Comparison of ENCODE assay signal across 21 cellular contexts in genomic region chr15:39194431-39194830, GRCh38.
DNase-seq lines count a peak whose midpoint lies in the region; ATAC-seq and TF ChIP-seq lines count a peak whose summit lies in the region.
"Had no signal": no experiment of that assay in that cellular context is flagged by ENCODE, and none has a peak within 500 bp of the region (broad histone marks: within the 10 kb centered on the region; RNA-seq: fewer than 3 reads in every experiment).

No MANE protein-coding gene starts in this region.

- CTCF ChIA-PET in SK-N-SH (lab: Yijun Ruan, JAX), result no interaction called here

- no peaks in the 10 kb centered on the region for H3K36me3 ChIP-seq in SK-N-SH (replicated peaks in 1 of 2; ENCODE audit: control insufficient read depth in 1 of 2, insufficient read depth in 2 of 2, low read length in 1 of 2)
- H3K36me3 ChIP-seq: heart left ventricle had no signal

- no peaks in the 10 kb centered on the region for H4K20me1 ChIP-seq in SK-N-SH (ENCODE audit: insufficient read depth)

- no peak overlapping the region for H3K4me3 ChIP-seq in SK-N-SH (ENCODE audit: low read depth in 2 of 2, low read length in 1 of 2)
- no peak overlapping the region for H3K4me3 ChIP-seq in astrocyte of the spinal cord (ENCODE audit: low read depth, low read length)
- no peak overlapping the region for H3K4me3 ChIP-seq in foreskin fibroblast (ENCODE audit: low read depth in 1 of 2, low read length in 2 of 2)
- H3K4me3 ChIP-seq: coronary artery, heart left ventricle, lung had no signal

- H3K9me2 ChIP-seq in SK-N-SH, result no peaks in the 10 kb centered on the region

- H2AFZ ChIP-seq in SK-N-SH (ENCODE audit: low read depth), result no peak overlapping the region

- TF ChIP-seq EP300 in SK-N-SH (IDR thresholded peaks at IDR 0.05; ENCODE audit: borderline replicate concordance in 1 of 2, low read depth in 1 of 2, low read length in 1 of 2), result no peak

- WGBS in SK-N-SH (ENCODE audit: low lambda C conversion rate), result 88% methylated on average over 1 of the region's 1 CpG

- peaks cover 52% of the 10 kb centered on the region for H3F3A ChIP-seq in SK-N-SH (replicated peaks; ENCODE audit: insufficient read depth)

- ATAC-seq in SK-N-SH treated with all-trans-retinoic acid at 6 μM for 48 hours, result no peak; the same call in 2 of the 3 replicates
- ATAC-seq: heart left ventricle; HepG2; naive thymus-derived CD8-positive, alpha-beta T cell; stimulated activated memory B cell treated with anti-CD40 and anti-IgM and Interleukin-4, amounts not matched to agents 10 μg/mL and 1 μg/mL and 100 μg/mL, for 72 hours had no signal

- H3K79me2 ChIP-seq in SK-N-SH (ENCODE audit: insufficient read depth), result no peaks in the 10 kb centered on the region

- H3K9me3 ChIP-seq in SK-N-SH, result no peaks in the 10 kb centered on the region
- H3K9me3 ChIP-seq: heart left ventricle had no signal

- DNase-seq in SK-N-SH (no peak), astrocyte of the spinal cord (ENCODE audit: low read depth, low spot score) (peak; percentile 73), foreskin fibroblast (peak; percentile 47 to 66), smooth muscle cell of the brain vasculature (ENCODE audit: low read depth, low spot score) (peak; percentile 56), iPS-NIHi7 (ENCODE audit: extremely low spot score) (no peak)
- no peak for DNase-seq in activated CD4-positive, alpha-beta T cell treated with anti-CD3 and anti-CD28 coated beads for 4 hours
- DNase-seq in stimulated activated CD8-positive, alpha-beta memory T cell treated with anti-CD3 and anti-CD28 coated beads, Interleukin-4, amount 100 ng/mL, for 48 hours, result no peak
- DNase-seq: activated naive CD4-positive, alpha-beta T cell; anterior cingulate cortex; CD4-positive, CD25-positive, alpha-beta regulatory T cell; heart left ventricle; immature natural killer cell; MM.1S; naive thymus-derived CD8-positive, alpha-beta T cell; NCI-H187 treated with DMSO at 0.1 percent for 48 hours; T-helper 1 cell had no signal

- TF ChIP-seq CTCF in SK-N-SH (IDR thresholded peaks at IDR 0.05) (no peak), astrocyte of the spinal cord (IDR thresholded peaks at IDR 0.05; ENCODE audit: low read depth, low read length) (no peak), foreskin fibroblast (IDR thresholded peaks at IDR 0.05; ENCODE audit: low read depth, low read length) (no peak)

- peak overlapping the region; percentile 56 to 88; a peak in 3 of 4 replicates for H3K27ac ChIP-seq in SK-N-SH (ENCODE audit: low read depth in 2 of 2, low read length in 1 of 2)
- H3K27ac ChIP-seq: coronary artery, heart left ventricle had no signal

- no peak for TF ChIP-seq RAD21 in SK-N-SH (IDR thresholded peaks at IDR 0.05; ENCODE audit: low read length)

- peak overlapping the region; percentile 57 for H3K9ac ChIP-seq in SK-N-SH

- H3K27me3 ChIP-seq in SK-N-SH (ENCODE audit: insufficient read depth), result no peaks in the 10 kb centered on the region
- H3K27me3 ChIP-seq: heart left ventricle had no signal

- POLR2A ChIA-PET in SK-N-SH (lab: Yijun Ruan, JAX), result no interaction called here

- H3K4me2 ChIP-seq in SK-N-SH, result peak overlapping the region; percentile 47

- in situ Hi-C loops in astrocyte of the spinal cord (cut with HindIII; ENCODE audit: low sequenced_read_pairs), result no loop called here

- H3K4me1 ChIP-seq in SK-N-SH (ENCODE audit: control insufficient read depth in 1 of 2, insufficient read depth in 2 of 2, low read depth in 1 of 2, low read length in 1 of 2), result peaks cover 7 to 49% of the 10 kb centered on the region in 2 experiments

TF ChIP-seq in SK-N-SH, 30 proteins besides CTCF, POLR2A, EP300 and RAD21 (continues in another document):
- TF ChIP-seq POLR2AphosphoS5 (IDR thresholded peaks at IDR 0.05; ENCODE audit: low read depth, low read length), result no peak
- peak; percentile 44 for TF ChIP-seq PBX3 (IDR thresholded peaks at IDR 0.05)
- no peak for TF ChIP-seq FOXJ3 (CRISPR knock-in tag; IDR thresholded peaks at IDR 0.05)
- TF ChIP-seq RCOR1 (IDR thresholded peaks at IDR 0.05; ENCODE audit: low read length), result no peak
- no peak for TF ChIP-seq TEAD4 (IDR thresholded peaks at IDR 0.05; ENCODE audit: borderline replicate concordance, insufficient read depth)
- TF ChIP-seq USF1 (IDR thresholded peaks at IDR 0.05; ENCODE audit: borderline replicate concordance, low read depth), result no peak
- no peak for TF ChIP-seq SIN3A (IDR thresholded peaks at IDR 0.05; ENCODE audit: borderline replicate concordance, low read depth, low read length)
- TF ChIP-seq TCF12 (IDR thresholded peaks at IDR 0.05), result peak; percentile 66
- no peak for TF ChIP-seq ELF1 (IDR thresholded peaks at IDR 0.05)
- no peak for TF ChIP-seq USF2 (IDR thresholded peaks at IDR 0.05; ENCODE audit: borderline replicate concordance, low read depth, low read length)
- TF ChIP-seq NFIC (IDR thresholded peaks at IDR 0.05; ENCODE audit: borderline replicate concordance), result peak; percentile 80

TF ChIP-seq in SK-N-SH treated with all-trans-retinoic acid at 6 μM for 48 hours, 23 proteins besides CTCF, POLR2A, EP300 and RAD21:
- TF ChIP-seq ZNF565 (CRISPR knock-in tag; conservative IDR thresholded peaks at IDR 0.05; ENCODE audit: low read depth) (no peak), POU6F1 (CRISPR knock-in tag; IDR thresholded peaks at IDR 0.05; ENCODE audit: borderline replicate concordance, low read depth) (no peak), TSHZ2 (CRISPR knock-in tag; IDR thresholded peaks at IDR 0.05) (no peak), SNAI2 (CRISPR knock-in tag; IDR thresholded peaks at IDR 0.05) (no peak)

Comparison
In these comparisons a context has a peak if more than half of its experiments do, and no peak if none do; other contexts are left out.
1. DNase-seq: peak in astrocyte of the spinal cord (single experiment), foreskin fibroblast (2 of 2) and smooth muscle cell of the brain vasculature (single experiment); none in SK-N-SH (single experiment), activated CD4-positive, alpha-beta T cell treated with anti-CD3 and anti-CD28 coated beads for 4 hours (0 of 2), iPS-NIHi7 (single experiment) and stimulated activated CD8-positive, alpha-beta memory T cell treated with anti-CD3 and anti-CD28 coated beads, Interleukin-4, amount 100 ng/mL, for 48 hours (single experiment).